ENCODE assay signal across 32 cellular contexts in the genomic region with DNA sequence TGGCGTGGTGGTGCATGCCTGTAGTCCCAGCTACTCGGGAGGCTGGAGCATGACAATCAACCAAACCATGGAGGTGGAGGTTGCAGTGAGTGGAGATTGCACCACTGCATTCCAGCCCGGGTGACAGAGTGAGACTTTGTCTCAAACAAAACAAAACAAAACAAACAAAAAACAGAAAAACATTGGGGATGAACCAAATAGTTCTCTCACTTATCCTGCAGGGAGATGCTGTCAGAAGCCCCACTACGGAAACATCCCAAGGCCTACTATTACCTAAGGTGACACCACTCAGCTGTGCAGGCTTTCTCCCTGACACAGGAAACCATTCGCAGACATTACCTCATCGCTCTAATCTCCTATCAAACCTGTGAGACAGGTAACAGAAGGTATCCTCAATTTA.
DNase-seq lines count a peak whose midpoint lies in the region; ATAC-seq and TF ChIP-seq lines count a peak whose summit lies in the region.
"Had no signal": no experiment of that assay in that cellular context is flagged by ENCODE, and none has a peak within 500 bp of the region (broad histone marks: within the 10 kb centered on the region; RNA-seq: fewer than 3 reads in every experiment).

No MANE protein-coding gene starts in this region.

- no peak overlapping the region for H3K4me3 ChIP-seq in smooth muscle cell
- no peak overlapping the region for H3K4me3 ChIP-seq in osteoblast (ENCODE audit: insufficient read depth, low read length)
- H3K4me3 ChIP-seq: ascending aorta, esophagus muscularis mucosa, GM12878, PC-9, thoracic aorta, uterus had no signal

- H4K20me1 ChIP-seq in smooth muscle cell (ENCODE audit: low read depth) (peaks cover 27% of the 10 kb centered on the region), osteoblast (ENCODE audit: insufficient read depth, low read length) (no peaks in the 10 kb centered on the region)

- ATAC-seq in activated T-cell treated with anti-CD3 and anti-CD28 coated beads, Interleukin-2, amount 50 U/mL, for 72 hours (replicated peaks in 1 of 2), result no peak
- peak; percentile 30 for ATAC-seq in left lobe of liver
- ATAC-seq: activated CD8-positive, alpha-beta memory T cell treated with anti-CD3 and anti-CD28 coated beads, Interleukin-2, amount 10 ng/mL, durations not matched to agents 7 days and 5 days; activated naive CD4-positive, alpha-beta T cell treated with anti-CD3 and anti-CD28 coated beads, Interleukin-2, amount 50 U/mL, for 72 hours; GM12878; HCT116; left ventricle myocardium superior; Right ventricle myocardium inferior had no signal

- no peaks in the 10 kb centered on the region for H3K27me3 Mint-ChIP-seq in activated T-cell treated with anti-CD3 and anti-CD28 coated beads, Interleukin-2, amount 50 U/mL, for 72 hours (ENCODE audit: low read depth)
- no peaks in the 10 kb centered on the region for H3K27me3 Mint-ChIP-seq in activated naive CD8-positive, alpha-beta T cell treated with anti-CD3 and anti-CD28 coated beads for 36 hours
- H3K27me3 Mint-ChIP-seq: activated CD8-positive, alpha-beta memory T cell treated with anti-CD3 and anti-CD28 coated beads, Interleukin-2, amount 10 ng/mL, durations not matched to agents 7 days and 5 days; stimulated activated naive CD8-positive, alpha-beta T cell treated with anti-CD3 and anti-CD28 coated beads, Interleukin-15, Interleukin-2, amounts not matched to agents 100 ng/mL and 50 ng/mL, for 24 hours had no signal

- H3K27ac ChIP-seq in smooth muscle cell (ENCODE audit: low read depth) (peak overlapping the region; percentile 48), osteoblast (ENCODE audit: low read depth, low read length) (no peak overlapping the region)
- H3K27ac ChIP-seq: ascending aorta, esophagus muscularis mucosa, PC-9, thoracic aorta, uterus had no signal

- H3K4me3 Mint-ChIP-seq in activated T-cell treated with anti-CD3 and anti-CD28 coated beads, Interleukin-2, amount 50 U/mL, for 72 hours, result no peak overlapping the region
- no peak overlapping the region for H3K4me3 Mint-ChIP-seq in activated naive CD8-positive, alpha-beta T cell treated with anti-CD3 and anti-CD28 coated beads for 36 hours
- H3K4me3 Mint-ChIP-seq: activated CD8-positive, alpha-beta memory T cell treated with anti-CD3 and anti-CD28 coated beads, Interleukin-2, amount 10 ng/mL, durations not matched to agents 7 days and 5 days; activated T-helper 1 cell treated with anti-CD3 and anti-CD28 coated beads, Interleukin-12 subunit alpha, Interleukin-12 subunit beta, Interleukin-2, Interleukin-4 antibody, amounts not matched to agents 30 ng/mL and 10 ng/mL and 1 ng/mL, durations not matched to agents 14 hours and 24 hours and 36 hours; stimulated activated naive CD8-positive, alpha-beta T cell treated with anti-CD3 and anti-CD28 coated beads, Interleukin-15, Interleukin-2, amounts not matched to agents 100 ng/mL and 50 ng/mL, for 24 hours; T-helper 1 cell treated with Interleukin-12 subunit alpha and Interleukin-12 subunit beta and Interleukin-4 antibody, amounts not matched to agents 30 μg/mL and 1 μg/mL, for 36 hours had no signal

- TF ChIP-seq CTCF in smooth muscle cell (IDR thresholded peaks at IDR 0.05; ENCODE audit: borderline replicate concordance, insufficient read depth, poor library complexity, severe bottlenecking) (no peak), osteoblast (IDR thresholded peaks at IDR 0.05; ENCODE audit: extremely low read depth, low read depth, low read length) (no peak)

- peaks cover 55% of the 10 kb centered on the region for H3K4me1 Mint-ChIP-seq in activated T-cell treated with anti-CD3 and anti-CD28 coated beads, Interleukin-2, amount 50 U/mL, for 72 hours (ENCODE audit: low read depth)
- H3K4me1 Mint-ChIP-seq in activated naive CD8-positive, alpha-beta T cell treated with anti-CD3 and anti-CD28 coated beads for 36 hours, result peaks cover 47% of the 10 kb centered on the region
- H3K4me1 Mint-ChIP-seq: activated CD8-positive, alpha-beta memory T cell treated with anti-CD3 and anti-CD28 coated beads, Interleukin-2, amount 10 ng/mL, durations not matched to agents 7 days and 5 days had no signal

- H3K9ac ChIP-seq in smooth muscle cell (ENCODE audit: low read depth), result no peak overlapping the region
- H3K9ac ChIP-seq: SK-N-SH had no signal

- H3F3A ChIP-seq in smooth muscle cell (ENCODE audit: low read depth), result no peaks in the 10 kb centered on the region

- DNase-seq in activated T-cell treated with anti-CD3 and anti-CD28 coated beads, Interleukin-2, amount 50 U/mL, for 72 hours, result no peak
- DNase-seq in activated T-cell treated with anti-CD3 and anti-CD28 coated beads, Interleukin-2, amount 50 U/mL, for 1 hour, result no peak
- no peak for DNase-seq in activated naive CD8-positive, alpha-beta T cell treated with anti-CD3 and anti-CD28 coated beads for 36 hours
- DNase-seq in left lobe of liver (ENCODE audit: low spot score) (no peak), smooth muscle cell (lab: John Stamatoyannopoulos, UW; ENCODE audit: unreplicated experiment) (no peak), osteoblast (ENCODE audit: insufficient read length, low spot score, missing footprints) (no peak), nucleus accumbens (lab: John Stamatoyannopoulos, UW) (no peak), NCI-H2081 treated with DMSO at 0.1 percent for 48 hours (lab: John Stamatoyannopoulos, UW) (no peak)
- DNase-seq: activated CD4-positive, alpha-beta T cell treated with anti-CD3 and anti-CD28 coated beads, Interleukin-2, amount 50 U/mL, for 4 hours; activated CD8-positive, alpha-beta memory T cell treated with anti-CD3 and anti-CD28 coated beads, Interleukin-2, amount 10 ng/mL, durations not matched to agents 7 days and 5 days; cortex of kidney; effector memory CD4-positive, alpha-beta T cell; foreskin fibroblast; Karpas-422; left ventricle myocardium superior; NCI-H1417; NCI-H2029; NCI-H226; NCI-H526 treated with DMSO at 0.1 percent for 48 hours; PC-9; SK-N-SH; uterus had no signal

- H3K9me3 ChIP-seq in smooth muscle cell (replicated peaks; ENCODE audit: low read depth), result no peaks in the 10 kb centered on the region
- no peaks in the 10 kb centered on the region for H3K9me3 ChIP-seq in osteoblast (ENCODE audit: low read depth, low read length)
- H3K9me3 ChIP-seq: ascending aorta, esophagus muscularis mucosa, SK-N-SH, thoracic aorta, uterus had no signal

- H3K9me3 Mint-ChIP-seq in activated T-cell treated with anti-CD3 and anti-CD28 coated beads, Interleukin-2, amount 50 U/mL, for 72 hours, result no peaks in the 10 kb centered on the region
- H3K9me3 Mint-ChIP-seq in activated naive CD8-positive, alpha-beta T cell treated with anti-CD3 and anti-CD28 coated beads for 36 hours, result peaks cover 5% of the 10 kb centered on the region
- H3K9me3 Mint-ChIP-seq: activated T-helper 1 cell treated with anti-CD3 and anti-CD28 coated beads, Interleukin-12 subunit alpha, Interleukin-12 subunit beta, Interleukin-2, Interleukin-4 antibody, amounts not matched to agents 30 ng/mL and 10 ng/mL and 1 ng/mL, durations not matched to agents 14 hours and 24 hours and 36 hours; stimulated activated naive CD8-positive, alpha-beta T cell treated with anti-CD3 and anti-CD28 coated beads, Interleukin-15, Interleukin-2, amounts not matched to agents 100 ng/mL and 50 ng/mL, for 24 hours; T-helper 1 cell treated with Interleukin-12 subunit alpha and Interleukin-12 subunit beta and Interleukin-4 antibody, amounts not matched to agents 30 μg/mL and 1 μg/mL, for 36 hours had no signal

- WGBS in smooth muscle cell (ENCODE audit: low lambda C conversion rate), result 72% methylated on average over 6 of the region's 6 CpGs

- no peaks in the 10 kb centered on the region for H3K27me3 ChIP-seq in smooth muscle cell (ENCODE audit: low read depth)
- H3K27me3 ChIP-seq in osteoblast (ENCODE audit: insufficient read depth, low read length), result no peaks in the 10 kb centered on the region
- H3K27me3 ChIP-seq: ascending aorta, esophagus muscularis mucosa, uterus had no signal

- H3K27ac Mint-ChIP-seq in activated T-cell treated with anti-CD3 and anti-CD28 coated beads, Interleukin-2, amount 50 U/mL, for 72 hours, result peak overlapping the region; percentile 25
- peak overlapping the region; percentile 66 for H3K27ac Mint-ChIP-seq in activated naive CD8-positive, alpha-beta T cell treated with anti-CD3 and anti-CD28 coated beads for 36 hours
- H3K27ac Mint-ChIP-seq: activated CD8-positive, alpha-beta memory T cell treated with anti-CD3 and anti-CD28 coated beads, Interleukin-2, amount 10 ng/mL, durations not matched to agents 7 days and 5 days; activated T-helper 1 cell treated with anti-CD3 and anti-CD28 coated beads, Interleukin-12 subunit alpha, Interleukin-12 subunit beta, Interleukin-2, Interleukin-4 antibody, amounts not matched to agents 30 ng/mL and 10 ng/mL and 1 ng/mL, durations not matched to agents 14 hours and 24 hours and 36 hours; T-helper 1 cell treated with Interleukin-12 subunit alpha and Interleukin-12 subunit beta and Interleukin-4 antibody, amounts not matched to agents 30 μg/mL and 1 μg/mL, for 36 hours had no signal

- H3K36me3 Mint-ChIP-seq in activated T-cell treated with anti-CD3 and anti-CD28 coated beads, Interleukin-2, amount 50 U/mL, for 72 hours (ENCODE audit: insufficient read depth in 2 of 2), result peaks cover 0 to 17% of the 10 kb centered on the region in 2 donors
- H3K36me3 Mint-ChIP-seq in activated naive CD8-positive, alpha-beta T cell treated with anti-CD3 and anti-CD28 coated beads for 36 hours, result peaks cover 36% of the 10 kb centered on the region

- H2AFZ ChIP-seq in smooth muscle cell (ENCODE audit: low read depth), result no peak overlapping the region
- H2AFZ ChIP-seq in osteoblast (ENCODE audit: low read length), result no peak overlapping the region
- H2AFZ ChIP-seq: PC-9 had no signal

- no peaks in the 10 kb centered on the region for H3K36me3 ChIP-seq in smooth muscle cell (ENCODE audit: low read depth)
- H3K36me3 ChIP-seq in osteoblast (ENCODE audit: insufficient read depth, low read length), result no peaks in the 10 kb centered on the region
- H3K36me3 ChIP-seq: ascending aorta, thoracic aorta, uterus had no signal

- H3K4me2 ChIP-seq in smooth muscle cell (no peak overlapping the region), osteoblast (ENCODE audit: insufficient read depth, low read length) (no peak overlapping the region)
- H3K4me2 ChIP-seq: PC-9, SK-N-SH had no signal

- peaks cover 11% of the 10 kb centered on the region for H3K79me2 ChIP-seq in smooth muscle cell (ENCODE audit: low read depth)
- no peaks in the 10 kb centered on the region for H3K79me2 ChIP-seq in osteoblast (ENCODE audit: insufficient read depth, low read length)

- no peaks in the 10 kb centered on the region for H3K4me1 ChIP-seq in smooth muscle cell (ENCODE audit: low read depth)
- peaks cover 1% of the 10 kb centered on the region for H3K4me1 ChIP-seq in osteoblast (ENCODE audit: insufficient read depth, low read length)
